17 cellular contexts compared by ENCODE assay signal in genomic region chr1:43590389-43590788, GRCh38. TPM values are rescaled to one million over a fixed set of nuclear protein-coding genes. Genes with fewer than 3 reads are reported as not detected.
DNase-seq lines count a peak whose midpoint lies in the region; ATAC-seq and TF ChIP-seq lines count a peak whose summit lies in the region.
"Had no signal": no experiment of that assay in that cellular context is flagged by ENCODE, and none has a peak within 500 bp of the region (broad histone marks: within the 10 kb centered on the region; RNA-seq: fewer than 3 reads in every experiment).

No MANE protein-coding gene starts in this region.

- H3K4me1 ChIP-seq in ascending aorta (no peaks in the 10 kb centered on the region), Peyer's patch (peaks cover 0 to 20% (median 0%) of the 10 kb centered on the region in 4 donors)
- H3K4me1 ChIP-seq: right atrium auricular region had no signal

- DNase-seq in ELF-1 (ENCODE audit: low read depth, low spot score) (peak; percentile 38), HuH-7 (ENCODE audit: low spot score) (peak; percentile 76), astrocyte of the cerebellum (ENCODE audit: low read depth) (no peak), iPS-NIHi7 (ENCODE audit: extremely low spot score) (peak; percentile 86), ascending aorta (ENCODE audit: low spot score in 2 of 2) (no peak), Peyer's patch (no peak), NOMO-1 (lab: John Stamatoyannopoulos, UW; ENCODE audit: unreplicated experiment in 2 of 2) (no peak)
- DNase-seq in CD4-positive, alpha-beta T cell = no peak
- DNase-seq: activated CD8-positive, alpha-beta memory T cell treated with anti-CD3 and anti-CD28 coated beads, Interleukin-2, amount 50 U/mL, for 48 hours; activated naive CD4-positive, alpha-beta T cell treated with anti-CD3 and anti-CD28 coated beads, Interleukin-2, amount 50 U/mL, for 16 hours; DND-41; effector memory CD8-positive, alpha-beta T cell; left cardiac atrium; naive thymus-derived CD8-positive, alpha-beta T cell; NCI-H187 treated with DMSO at 0.1 percent for 48 hours; transverse colon had no signal

- no peaks in the 10 kb centered on the region for H3K36me3 Mint-ChIP-seq in CD4-positive, alpha-beta T cell (ENCODE audit: low read depth)
- H3K36me3 Mint-ChIP-seq: naive thymus-derived CD8-positive, alpha-beta T cell had no signal

- H3K36me3 ChIP-seq in ascending aorta (peaks cover 28% of the 10 kb centered on the region in 2 donors), Peyer's patch (peaks cover 0 to 71% (median 0%) of the 10 kb centered on the region in 3 donors)
- H3K36me3 ChIP-seq: right atrium auricular region had no signal

- no peak overlapping the region for H3K27ac Mint-ChIP-seq in CD4-positive, alpha-beta T cell
- H3K27ac Mint-ChIP-seq: effector memory CD8-positive, alpha-beta T cell; naive thymus-derived CD8-positive, alpha-beta T cell had no signal

- H3K4me1 Mint-ChIP-seq in CD4-positive, alpha-beta T cell (ENCODE audit: low read depth) = no peaks in the 10 kb centered on the region

- no peak overlapping the region for H3K4me3 Mint-ChIP-seq in CD4-positive, alpha-beta T cell
- H3K4me3 Mint-ChIP-seq: effector memory CD8-positive, alpha-beta T cell; naive thymus-derived CD8-positive, alpha-beta T cell had no signal

- no peaks in the 10 kb centered on the region for H3K9me3 ChIP-seq in CD4-positive, alpha-beta T cell (ENCODE audit: control insufficient read depth, low read length)
- H3K9me3 ChIP-seq in ascending aorta (no peaks in the 10 kb centered on the region), Peyer's patch (no peaks in the 10 kb centered on the region)
- H3K9me3 ChIP-seq: right atrium auricular region, transverse colon had no signal

- POLR2A ChIA-PET in CD4-positive, alpha-beta T cell (lab: Charles Lee) = no interaction called here

- TF ChIP-seq CTCF in astrocyte of the cerebellum (IDR thresholded peaks at IDR 0.05; ENCODE audit: low read depth, low read length, missing control alignments) (peak; percentile 37), ascending aorta (IDR thresholded peaks at IDR 0.05) (no peak), Peyer's patch (IDR thresholded peaks at IDR 0.05) (no peak)
- TF ChIP-seq CTCF in CD4-positive, alpha-beta T cell (IDR thresholded peaks at IDR 0.05) = no peak

- ATAC-seq in CD4-positive, alpha-beta T cell (ENCODE audit: poor library complexity) = no peak
- ATAC-seq: effector memory CD8-positive, alpha-beta T cell; left cardiac atrium; naive thymus-derived CD8-positive, alpha-beta T cell had no signal

- H3K27me3 Mint-ChIP-seq in CD4-positive, alpha-beta T cell = no peaks in the 10 kb centered on the region
- H3K27me3 Mint-ChIP-seq: naive thymus-derived CD8-positive, alpha-beta T cell had no signal

- H3K4me3 ChIP-seq in astrocyte of the cerebellum (ENCODE audit: low read depth, low read length) (no peak overlapping the region), ascending aorta (no peak overlapping the region), Peyer's patch (no peak overlapping the region)
- H3K4me3 ChIP-seq: right atrium auricular region, transverse colon had no signal

- CTCF ChIA-PET in CD4-positive, alpha-beta T cell (lab: Charles Lee) = no interaction called here

- no peaks in the 10 kb centered on the region for H3K9me3 Mint-ChIP-seq in CD4-positive, alpha-beta T cell
- H3K9me3 Mint-ChIP-seq: effector memory CD8-positive, alpha-beta T cell; naive thymus-derived CD8-positive, alpha-beta T cell had no signal

- no peaks in the 10 kb centered on the region for H3K27me3 ChIP-seq in CD4-positive, alpha-beta T cell (ENCODE audit: control insufficient read depth, insufficient read depth, low read length)
- H3K27me3 ChIP-seq in ascending aorta (no peaks in the 10 kb centered on the region), Peyer's patch (no peaks in the 10 kb centered on the region)
- H3K27me3 ChIP-seq: right atrium auricular region, transverse colon had no signal

- intact Hi-C loops in CD4-positive, alpha-beta T cell (cut with DNase I, micrococcal nuclease) = no loop called here
- intact Hi-C loops in ascending aorta (cut with DNase I) = no loop called here

- in situ Hi-C loops in astrocyte of the cerebellum (cut with HindIII; ENCODE audit: low sequenced_read_pairs) = no loop called here

- H3K27ac ChIP-seq in CD4-positive, alpha-beta T cell (ENCODE audit: low read depth, low read length) = no peak overlapping the region
- no peak overlapping the region for H3K27ac ChIP-seq in ascending aorta
- H3K27ac ChIP-seq in Peyer's patch = no peak overlapping the region
- H3K27ac ChIP-seq: right atrium auricular region, transverse colon had no signal

- TF ChIP-seq POLR2A in Peyer's patch (IDR thresholded peaks at IDR 0.05) = no peak

RNA-seq across cellular contexts. Expression of gene KDM4A, which starts 59.6 kb away (rescaled TPM):
- total RNA-seq in CD4-positive, alpha-beta T cell = 10 to 100 TPM; 17.4 to 21.2 TPM
- 23.3 TPM for total RNA-seq in ascending aorta
- 10 to 100 TPM; 60.1 to 74.7 (median 66.2) TPM for total RNA-seq in Peyer's patch

RNA-seq across cellular contexts. Expression of gene PTPRF, which starts 59.7 kb away (rescaled TPM):
- under 1 TPM; 0.14 TPM for total RNA-seq in CD4-positive, alpha-beta T cell
- total RNA-seq in ascending aorta (43.6 TPM), Peyer's patch (100 to 1,000 TPM; 149 to 613 (median 528) TPM)

Comparison
In these comparisons a context has a peak if more than half of its experiments do, and no peak if none do; other contexts are left out.
1. DNase-seq: peak in ELF-1 (single experiment), HuH-7 (single experiment) and iPS-NIHi7 (single experiment); none in astrocyte of the cerebellum (single experiment), CD4-positive, alpha-beta T cell (0 of 10), ascending aorta (0 of 2), Peyer's patch (0 of 3) and NOMO-1 (0 of 2).
2. RNA of gene PTPRF, which starts 59.7 kb away (total RNA-seq): 149 to 613 TPM in Peyer's patch and 43.6 TPM in ascending aorta (single experiment); 0.14 TPM in CD4-positive, alpha-beta T cell; every median in the first group is over 10 times any median in the second.